32 cellular contexts compared by ENCODE assay signal in the genomic region with DNA sequence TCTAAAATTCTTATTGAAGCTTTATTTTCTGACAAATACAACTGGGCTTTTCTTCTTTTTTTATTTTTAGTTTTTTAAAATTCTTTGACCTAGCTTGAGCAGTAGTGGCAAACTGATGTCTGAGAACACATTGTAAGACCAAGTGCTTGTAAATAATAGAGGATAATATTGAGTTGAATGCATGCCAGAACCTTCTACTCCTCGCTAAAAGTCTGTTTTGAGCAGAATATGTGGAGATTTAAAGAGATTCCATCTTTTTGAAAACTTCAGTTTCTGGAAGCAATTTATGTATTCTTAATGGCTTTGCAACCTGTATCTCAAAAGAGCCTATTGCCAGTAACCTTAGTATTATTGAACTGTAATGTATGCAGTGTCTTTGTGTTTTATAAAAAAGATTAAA.
"Had no signal": no experiment of that assay in that cellular context is flagged by ENCODE, and none has a peak within 500 bp of the region (broad histone marks: within the 10 kb centered on the region; RNA-seq: fewer than 3 reads in every experiment).

No MANE protein-coding gene starts in this region.

- H3K27ac ChIP-seq: PC-9, RWPE1, SJCRH30, SK-N-MC had no signal

- ATAC-seq: K562, Panc1, Right ventricle myocardium inferior, SK-N-SH treated with all-trans-retinoic acid at 6 μM for 48 hours had no signal

- H3K36me3 ChIP-seq: MG63, SJCRH30 had no signal

- H3K4me3 ChIP-seq: K562, MG63, PC-9, SJCRH30, SK-N-MC had no signal

- DNase-seq: Kasumi-1, KG1, MG63, NCI-H1048, NCI-H1092 treated with DMSO at 0.1 percent for 48 hours, NCI-H1105 treated with DMSO at 0.1 percent for 48 hours, NCI-H1436, NCI-H146, NCI-H1694, NCI-H187, NCI-H1930, NCI-H2029 treated with DMSO at 0.1 percent for 48 hours, NCI-H2081 treated with DMSO at 0.1 percent for 48 hours, NCI-H2107, NCI-H2171, NCI-H226, NCI-H446 treated with DMSO at 0.1 percent for 48 hours, NCI-H510A, NCI-H524, NCI-H526, NCI-H774, PC-9, SHP77, SIG-M5, SJCRH30, SW 1271 had no signal

- H3K27me3 ChIP-seq: MG63, SJCRH30 had no signal
